23 cellular contexts compared by ENCODE assay signal in genomic region chr2:233029321-233029720, GRCh38. TPM values are rescaled to one million over a fixed set of nuclear protein-coding genes. Genes with fewer than 3 reads are reported as not detected.
A peak's percentile ranks its signal among the peaks of the same experiment; 100 is the strongest.
DNase-seq lines count a peak whose midpoint lies in the region; ATAC-seq, FAIRE-seq and TF ChIP-seq lines count a peak whose summit lies in the region.
"Had no signal": no experiment of that assay in that cellular context is flagged by ENCODE, and none has a peak within 500 bp of the region (broad histone marks: within the 10 kb centered on the region; RNA-seq: fewer than 3 reads in every experiment).

No MANE protein-coding gene starts in this region.

- no peak for ATAC-seq in GM18498 (IDR thresholded peaks at IDR 0.05; ENCODE audit: unreplicated experiment)

- H3K4me3 ChIP-seq in MG63 (no peak overlapping the region), endothelial cell of umbilical vein (replicated peaks in 1 of 3; ENCODE audit: insufficient read depth in 1 of 3, low read depth in 1 of 3, low read length in 3 of 3) (no peak overlapping the region), MM.1S (ENCODE audit: low read length) (no peak overlapping the region)
- H3K4me3 ChIP-seq: esophagus muscularis mucosa, Peyer's patch had no signal

- H3K9me3 ChIP-seq in MG63 (0 out of 2 replicates have a peak, but pooled peaks cover 2% of the 10 kb centered on the region), endothelial cell of umbilical vein (replicated peaks; ENCODE audit: control insufficient read depth, insufficient read depth, low read length) (no peaks in the 10 kb centered on the region), MM.1S (replicated peaks; ENCODE audit: insufficient read depth, low read length) (no peaks in the 10 kb centered on the region)
- H3K9me3 ChIP-seq: esophagus muscularis mucosa, Peyer's patch had no signal

- H3K9me1 ChIP-seq in endothelial cell of umbilical vein (replicated peaks; ENCODE audit: control insufficient read depth, extremely low read depth, insufficient read depth, low read length) = no peaks in the 10 kb centered on the region

- CTCF ChIA-PET in endothelial cell of umbilical vein (lab: Charles Lee) = interaction anchor here (0.6 to 2.2 kb wide), 59 partner anchors 8 to 418 kb away, joined by 3 to 55 read pairs (median 4); partner anchors contain the start of genes ATG16L1, INPP5D and NGEF

- no peak overlapping the region for H3K27ac ChIP-seq in endothelial cell of umbilical vein (ENCODE audit: insufficient read depth, low read depth, low read length)
- no peak overlapping the region for H3K27ac ChIP-seq in MM.1S (ENCODE audit: low read length)
- H3K27ac ChIP-seq: esophagus muscularis mucosa, parathyroid adenoma, Peyer's patch had no signal

- TF ChIP-seq CTCF in endothelial cell of umbilical vein (IDR thresholded peaks at IDR 0.05; ENCODE audit: extremely low read depth in 1 of 2, insufficient read depth in 1 of 2, low read depth in 1 of 2, low read length in 2 of 2) (no peak), MM.1S (IDR thresholded peaks at IDR 0.05; ENCODE audit: low read length) (no peak)

- dilution Hi-C loops in endothelial cell of umbilical vein (cut with MboI; ENCODE audit: extremely low pct_ligation_motif_present, low sequenced_read_pairs) = no loop called here

- H3K4me2 ChIP-seq in endothelial cell of umbilical vein (ENCODE audit: insufficient read depth, low read length) = no peak overlapping the region
- no peak overlapping the region for H3K4me2 ChIP-seq in MM.1S (ENCODE audit: low read depth, low read length)

- no peaks in the 10 kb centered on the region for H3K79me2 ChIP-seq in endothelial cell of umbilical vein (ENCODE audit: control insufficient read depth, insufficient read depth, low read length)
- no peaks in the 10 kb centered on the region for H3K79me2 ChIP-seq in MM.1S (ENCODE audit: low read length)
- H3K79me2 ChIP-seq: parathyroid adenoma had no signal

- TF ChIP-seq POLR2A in endothelial cell of umbilical vein (IDR thresholded peaks at IDR 0.05; ENCODE audit: low read depth, low read length) = no peak

- H3K36me3 ChIP-seq in MG63 (no peaks in the 10 kb centered on the region), endothelial cell of umbilical vein (ENCODE audit: control insufficient read depth in 2 of 2, extremely low read depth in 1 of 2, insufficient read depth in 2 of 2, low read length in 2 of 2) (no peaks in the 10 kb centered on the region), MM.1S (replicated peaks; ENCODE audit: insufficient read depth, low read length) (no peaks in the 10 kb centered on the region)
- H3K36me3 ChIP-seq: esophagus muscularis mucosa, Peyer's patch had no signal

- H3K9me2 ChIP-seq in MM.1S (replicated peaks; ENCODE audit: insufficient read depth, low read length) = no peaks in the 10 kb centered on the region

- intact Hi-C loops in endothelial cell of umbilical vein (cut with micrococcal nuclease) = loop anchor here (1.0 to 10.0 kb wide), 3 partner anchors 176 to 425 kb away; partner anchors contain the start of gene ATG16L1

- no peaks in the 10 kb centered on the region for H3K27me3 ChIP-seq in MG63
- H3K27me3 ChIP-seq in endothelial cell of umbilical vein (ENCODE audit: control insufficient read depth in 2 of 2, insufficient read depth in 2 of 2, low read length in 2 of 2) = no peaks in the 10 kb centered on the region
- no peaks in the 10 kb centered on the region for H3K27me3 ChIP-seq in MM.1S (replicated peaks; ENCODE audit: insufficient read depth, low read length)
- H3K27me3 ChIP-seq: esophagus muscularis mucosa, Peyer's patch had no signal

- DNase-seq in HCEC 1CT (peak; percentile 46), MG63 (peak; percentile 54), endothelial cell of umbilical vein (ENCODE audit: low read depth, low spot score) (no peak), MM.1S (no peak), germinal center (ENCODE audit: low spot score) (no peak), NCI-H2227 treated with DMSO at 0.1 percent for 48 hours (lab: John Stamatoyannopoulos, UW) (no peak)
- DNase-seq: activated T-cell treated with anti-CD3 and anti-CD28 coated beads, Interleukin-2, amount 50 U/mL, for 4 hours; AML-193; amniotic stem cell; DMS 273 treated with DMSO at 0.1 percent for 48 hours; NK-92 treated with Interleukin-12 subunit alpha and Interleukin-12 subunit beta, amount 100 ng/mL, for 24 hours had no signal

- POLR2A ChIA-PET in endothelial cell of umbilical vein (lab: Charles Lee) = no interaction called here

- FAIRE-seq in endothelial cell of umbilical vein (lab: Jason Lieb, UNC) = peak; percentile 4
- FAIRE-seq: colon had no signal

- no peaks in the 10 kb centered on the region for H3F3A ChIP-seq in MM.1S (ENCODE audit: insufficient read depth, low read length)

- H3K4me1 ChIP-seq in endothelial cell of umbilical vein (ENCODE audit: control insufficient read depth, extremely low read depth, insufficient read depth, low read length) = no peaks in the 10 kb centered on the region
- H3K4me1 ChIP-seq in MM.1S (ENCODE audit: low read length) = no peaks in the 10 kb centered on the region
- H3K4me1 ChIP-seq: esophagus muscularis mucosa, parathyroid adenoma had no signal

- no TSS peak for BruUV-seq in endothelial cell of umbilical vein (replicated peaks; lab: Mats Ljungman, UMichigan)

- H4K20me1 ChIP-seq in endothelial cell of umbilical vein (replicated peaks; ENCODE audit: control insufficient read depth, extremely low read depth, insufficient read depth, low read length) (no peaks in the 10 kb centered on the region), MM.1S (ENCODE audit: insufficient read depth, low read length) (no peaks in the 10 kb centered on the region)

- H3K9ac ChIP-seq in endothelial cell of umbilical vein (replicated peaks; ENCODE audit: extremely low read depth, insufficient read depth, low read length) (no peak overlapping the region), MM.1S (ENCODE audit: low read length) (no peak overlapping the region)
- H3K9ac ChIP-seq: parathyroid adenoma had no signal

- H2AFZ ChIP-seq in endothelial cell of umbilical vein (ENCODE audit: low read depth, low read length) = no peak overlapping the region
- H2AFZ ChIP-seq in MM.1S (ENCODE audit: low read length) = no peak overlapping the region
- H2AFZ ChIP-seq: parathyroid adenoma had no signal

TF ChIP-seq in endothelial cell of umbilical vein, 7 proteins besides CTCF, POLR2A, EP300 and RAD21:
- no peak for TF ChIP-seq POLR2AphosphoS5 (IDR thresholded peaks at IDR 0.05; ENCODE audit: insufficient read depth, low read depth, low read length)
- TF ChIP-seq GATA2 (IDR thresholded peaks at IDR 0.05; ENCODE audit: insufficient read depth, insufficient read length, low read depth, low read length) = no peak
- TF ChIP-seq MYC (IDR thresholded peaks at IDR 0.05; ENCODE audit: low read depth, low read length) = no peak
- no peak for TF ChIP-seq MAX (IDR thresholded peaks at IDR 0.05; ENCODE audit: insufficient read depth, insufficient read length)
- no peak for TF ChIP-seq JUN (IDR thresholded peaks at IDR 0.05; ENCODE audit: borderline replicate concordance, insufficient read depth, insufficient read length, low read depth)
- no peak for TF ChIP-seq EZH2 (IDR thresholded peaks at IDR 0.05; ENCODE audit: borderline replicate concordance, low read depth, low read length, severe bottlenecking)
- TF ChIP-seq FOS (IDR thresholded peaks at IDR 0.05; ENCODE audit: borderline replicate concordance, insufficient read depth, low read length) = no peak

RNA-seq across cellular contexts. Expression of gene NEU2, which starts 3.2 kb away (rescaled TPM):
- not detected in 2 replicates for total RNA-seq in MG63 (2014; rRNA removed; shearing (Covaris generic); ENCODE audit: low replicate concordance)
- not detected in 2 replicates for total RNA-seq in endothelial cell of umbilical vein
- polyA plus RNA-seq in endothelial cell of umbilical vein = not detected in 2 replicates
- not detected in 2 replicates for polyA plus RNA-seq in endothelial cell of umbilical vein (2011; cell fraction: cytosol; rRNA removed)
- polyA plus RNA-seq in endothelial cell of umbilical vein (2011; cell fraction: nucleus; rRNA removed) = not detected in 2 replicates
- not detected in 2 replicates for polyA plus RNA-seq in endothelial cell of umbilical vein (2012)
- polyA minus RNA-seq in endothelial cell of umbilical vein = not detected in 2 replicates
- polyA minus RNA-seq in endothelial cell of umbilical vein (2011; cell fraction: cytosol; rRNA and poly(A)+ RNA removed) = not detected
- polyA minus RNA-seq in endothelial cell of umbilical vein (2011; cell fraction: nucleus; rRNA and poly(A)+ RNA removed) = not detected in 2 replicates
- total RNA-seq: activated CD8-positive, alpha-beta memory T cell treated with anti-CD3 and anti-CD28 coated beads for 36 hours; activated T-cell treated with anti-CD3 and anti-CD28 coated beads, Interleukin-2, amount 50 U/mL, for 4 hours; CD4-positive, alpha-beta memory T cell; esophagus muscularis mucosa; H4; IMR-90; mononuclear cell; Peyer's patch; right cardiac atrium had no signal
- polyA plus RNA-seq: CD4-positive, alpha-beta memory T cell; IMR-90; right cardiac atrium; thymus had no signal

RNA-seq across cellular contexts. Expression of gene NGEF, which starts 16.3 kb away (rescaled TPM):
- total RNA-seq in MG63 (2014; rRNA removed; shearing (Covaris generic); ENCODE audit: low replicate concordance) = 26.1 and 52.2 TPM in 2 replicates
- 0.18 and 0.22 TPM in 2 replicates for total RNA-seq in endothelial cell of umbilical vein
- 0.13 and 0.41 TPM in 2 replicates for polyA plus RNA-seq in endothelial cell of umbilical vein
- 0.28 and 0.40 TPM in 2 replicates for polyA plus RNA-seq in endothelial cell of umbilical vein (2011; cell fraction: cytosol; rRNA removed)
- 0.32 and 0.59 TPM in 2 replicates for polyA plus RNA-seq in endothelial cell of umbilical vein (2011; cell fraction: nucleus; rRNA removed)
- not detected in 2 replicates for polyA plus RNA-seq in endothelial cell of umbilical vein (2012)
- polyA minus RNA-seq in endothelial cell of umbilical vein = 0.79 and 1.6 TPM in 2 replicates
- not detected for polyA minus RNA-seq in endothelial cell of umbilical vein (2011; cell fraction: cytosol; rRNA and poly(A)+ RNA removed)
- not detected in 2 replicates for polyA minus RNA-seq in endothelial cell of umbilical vein (2011; cell fraction: nucleus; rRNA and poly(A)+ RNA removed)
- total RNA-seq: CD4-positive, alpha-beta memory T cell had no signal
- polyA plus RNA-seq: CD4-positive, alpha-beta memory T cell had no signal

RNA-seq across cellular contexts. Expression of gene INPP5D, which starts 30.8 kb away (rescaled TPM):
- not detected in 2 replicates for total RNA-seq in MG63 (2014; rRNA removed; shearing (Covaris generic); ENCODE audit: low replicate concordance)
- total RNA-seq in endothelial cell of umbilical vein = 43.3 and 46.6 TPM in 2 replicates
- polyA plus RNA-seq in endothelial cell of umbilical vein = 10.6 and 13.9 TPM in 2 replicates
- 11.0 and 12.0 TPM in 2 replicates for polyA plus RNA-seq in endothelial cell of umbilical vein (2011; cell fraction: cytosol; rRNA removed)
- 49.8 and 57.0 TPM in 2 replicates for polyA plus RNA-seq in endothelial cell of umbilical vein (2011; cell fraction: nucleus; rRNA removed)
- 19.0 and 27.4 TPM in 2 replicates for polyA plus RNA-seq in endothelial cell of umbilical vein (2012)
- 59.2 and 63.4 TPM in 2 replicates for polyA minus RNA-seq in endothelial cell of umbilical vein
- polyA minus RNA-seq in endothelial cell of umbilical vein (2011; cell fraction: cytosol; rRNA and poly(A)+ RNA removed) = not detected
- 45.5 and 56.7 TPM in 2 replicates for polyA minus RNA-seq in endothelial cell of umbilical vein (2011; cell fraction: nucleus; rRNA and poly(A)+ RNA removed)

Comparison
In these comparisons a context has a peak if more than half of its experiments do, and no peak if none do; other contexts are left out.
1. DNase-seq: peak in HCEC 1CT (single experiment) and MG63 (single experiment); none in endothelial cell of umbilical vein (single experiment), MM.1S (single experiment), germinal center (single experiment) and NCI-H2227 treated with DMSO at 0.1 percent for 48 hours (single experiment).
2. RNA of gene NGEF, which starts 16.3 kb away (total RNA-seq): 26.1 to 52.2 TPM in MG63; 0.18 to 0.22 TPM in endothelial cell of umbilical vein; every median in the first group is over 10 times any median in the second.
3. RNA of gene INPP5D, which starts 30.8 kb away (total RNA-seq): 43.3 to 46.6 TPM in endothelial cell of umbilical vein; not detected in MG63; every median in the first group is over 10 times any median in the second.